In genomic region chr10:119859422-119860258, GRCh38 we compare ENCODE assay signal across 8 cellular contexts. TPM values are rescaled to one million over a fixed set of nuclear protein-coding genes. Genes with fewer than 3 reads are reported as not detected.
DNase-seq lines count a peak whose midpoint lies in the region; ATAC-seq, FAIRE-seq and TF ChIP-seq lines count a peak whose summit lies in the region.

No MANE protein-coding gene starts in this region.

- H3K27me3 ChIP-seq in Loucy (ENCODE audit: insufficient read depth, low read length, poor library complexity, severe bottlenecking) (no peaks in the 10 kb centered on the region), upper lobe of right lung (no peaks in the 10 kb centered on the region)

- DNase-seq in activated CD8-positive, alpha-beta memory T cell treated with anti-CD3 and anti-CD28 coated beads, Interleukin-2, amount 10 ng/mL, durations not matched to agents 7 days and 5 days = no peak
- DNase-seq in activated CD8-positive, alpha-beta memory T cell treated with anti-CD3 and anti-CD28 coated beads, Interleukin-2, amount 50 U/mL, for 4 hours = no peak
- peak; percentile 56 for DNase-seq in amniotic epithelial cell (ENCODE audit: low read depth)
- no peak for DNase-seq in kidney
- no peak for DNase-seq in upper lobe of right lung
- no peak for DNase-seq in OCI-M2 (lab: John Stamatoyannopoulos, UW; ENCODE audit: unreplicated experiment)

- ATAC-seq in activated CD8-positive, alpha-beta memory T cell treated with anti-CD3 and anti-CD28 coated beads, Interleukin-2, amount 10 ng/mL, durations not matched to agents 7 days and 5 days = peak; percentile 27
- ATAC-seq in upper lobe of right lung = peak; percentile 43
- no peak for ATAC-seq in HG02759 (IDR thresholded peaks at IDR 0.05; ENCODE audit: unreplicated experiment)

- H3K27me3 Mint-ChIP-seq in activated CD8-positive, alpha-beta memory T cell treated with anti-CD3 and anti-CD28 coated beads, Interleukin-2, amount 10 ng/mL, durations not matched to agents 7 days and 5 days = no peaks in the 10 kb centered on the region

- intact Hi-C loops in kidney (cut with DNase I) (no loop called here), upper lobe of right lung (cut with DNase I) (loop anchor here (5.0 kb wide), 1 partner anchor 107 kb away; no protein-coding TSS in a partner anchor)

- peaks cover 52% of the 10 kb centered on the region for H4K20me1 ChIP-seq in Loucy (ENCODE audit: insufficient read depth, low read length, poor library complexity, severe bottlenecking)

- H3K9me3 Mint-ChIP-seq in activated CD8-positive, alpha-beta memory T cell treated with anti-CD3 and anti-CD28 coated beads, Interleukin-2, amount 10 ng/mL, durations not matched to agents 7 days and 5 days (ENCODE audit: low read depth) = peaks cover 8% of the 10 kb centered on the region

- H3K4me1 ChIP-seq in Loucy (ENCODE audit: insufficient read depth, low read length, poor library complexity, severe bottlenecking) (peaks cover 9% of the 10 kb centered on the region), kidney (ENCODE audit: control insufficient read depth in 1 of 2, insufficient read depth in 1 of 2, low read depth in 1 of 2, low read length in 2 of 2) (no peaks in the 10 kb centered on the region), upper lobe of right lung (no peaks in the 10 kb centered on the region)

- H3K4me1 Mint-ChIP-seq in activated CD8-positive, alpha-beta memory T cell treated with anti-CD3 and anti-CD28 coated beads, Interleukin-2, amount 10 ng/mL, durations not matched to agents 7 days and 5 days = peaks cover 44% of the 10 kb centered on the region

- no peaks in the 10 kb centered on the region for H3K9me2 ChIP-seq in Loucy (replicated peaks; ENCODE audit: low read depth, low read length)

- peaks cover 31% of the 10 kb centered on the region for H3K36me3 Mint-ChIP-seq in activated CD8-positive, alpha-beta memory T cell treated with anti-CD3 and anti-CD28 coated beads, Interleukin-2, amount 10 ng/mL, durations not matched to agents 7 days and 5 days

- H2AFZ ChIP-seq in Loucy (ENCODE audit: low read length) = no peak overlapping the region

- TF ChIP-seq CTCF in Loucy (conservative IDR thresholded peaks at IDR 0.05; ENCODE audit: low read length) (peak; percentile 84), kidney (IDR thresholded peaks at IDR 0.05; ENCODE audit: borderline replicate concordance, extremely low read depth, insufficient read depth) (peak; percentile 58), upper lobe of right lung (IDR thresholded peaks at IDR 0.05) (peak; percentile 65)

- H3K27ac ChIP-seq in kidney (ENCODE audit: low read depth in 2 of 2, low read length in 2 of 2) (no peak overlapping the region), upper lobe of right lung (no peak overlapping the region)

- no peak overlapping the region for H3K4me3 Mint-ChIP-seq in activated CD8-positive, alpha-beta memory T cell treated with anti-CD3 and anti-CD28 coated beads, Interleukin-2, amount 10 ng/mL, durations not matched to agents 7 days and 5 days

- H3K9me3 ChIP-seq in Loucy (ENCODE audit: insufficient read depth, low read depth, low read length) (peaks cover 5% of the 10 kb centered on the region; the same call in 1 of the 2 replicates), kidney (ENCODE audit: control insufficient read depth in 1 of 2, low read length in 2 of 2) (no peaks in the 10 kb centered on the region), upper lobe of right lung (no peaks in the 10 kb centered on the region)

- H3K36me3 ChIP-seq in Loucy (ENCODE audit: insufficient read depth, low read length) = peaks cover 40% of the 10 kb centered on the region
- no peaks in the 10 kb centered on the region for H3K36me3 ChIP-seq in kidney (ENCODE audit: control insufficient read depth in 1 of 2, insufficient read depth in 2 of 2, low read length in 2 of 2)
- peaks cover 35% of the 10 kb centered on the region for H3K36me3 ChIP-seq in upper lobe of right lung

- H3K4me2 ChIP-seq in Loucy (ENCODE audit: low read depth, low read length, poor library complexity, severe bottlenecking) = peak overlapping the region; percentile 37

- H3K79me2 ChIP-seq in Loucy (ENCODE audit: insufficient read depth, low read length) = peaks cover 67% of the 10 kb centered on the region

- CTCF ChIA-PET in activated CD8-positive, alpha-beta memory T cell treated with anti-CD3 and anti-CD28 coated beads, Interleukin-2, amount 10 ng/mL, durations not matched to agents 7 days and 5 days (lab: Charles Lee) = interaction anchor here (0.6 to 5.0 kb wide), 26 partner anchors 8 to 667 kb away, joined by 3 to 50 read pairs (median 4); partner anchors contain the start of genes INPP5F and MCMBP

- H3K4me3 ChIP-seq in Loucy (ENCODE audit: low read length, poor library complexity, severe bottlenecking) = no peak overlapping the region
- H3K4me3 ChIP-seq in kidney (ENCODE audit: low read length in 2 of 2) = no peak overlapping the region
- H3K4me3 ChIP-seq in upper lobe of right lung = no peak overlapping the region

- no peak overlapping the region for H3K9ac ChIP-seq in Loucy (ENCODE audit: low read depth, low read length, poor library complexity, severe bottlenecking)
- no peak overlapping the region for H3K9ac ChIP-seq in kidney (ENCODE audit: low read length in 2 of 2)

- peak; percentile 90 for FAIRE-seq in kidney (lab: Jason Lieb, UNC)

- H3K27ac Mint-ChIP-seq in activated CD8-positive, alpha-beta memory T cell treated with anti-CD3 and anti-CD28 coated beads, Interleukin-2, amount 10 ng/mL, durations not matched to agents 7 days and 5 days = peak overlapping the region; percentile 36

- no peaks in the 10 kb centered on the region; the same call in 1 of the 2 replicates for H3F3A ChIP-seq in Loucy (ENCODE audit: low read depth)

RNA-seq across cellular contexts. Expression of gene MCMBP, which starts 13.0 kb away (rescaled TPM):
- total RNA-seq in activated CD8-positive, alpha-beta memory T cell treated with anti-CD3 and anti-CD28 coated beads, Interleukin-2, amount 10 ng/mL, durations not matched to agents 7 days and 5 days = 100 to 1,000 TPM in 1 of 2 experiments, 10 to 100 TPM in 1; 91.4 to 118 TPM
- total RNA-seq in kidney = 45.3 TPM
- polyA plus RNA-seq in kidney (ENCODE audit: insufficient read depth, low read depth, low replicate concordance) = 21.3 TPM
- total RNA-seq in upper lobe of right lung = 54.7 TPM

RNA-seq across cellular contexts. Expression of gene SEC23IP, which starts 32.9 kb away (rescaled TPM):
- 10 to 100 TPM; 62.9 to 72.8 TPM for total RNA-seq in activated CD8-positive, alpha-beta memory T cell treated with anti-CD3 and anti-CD28 coated beads, Interleukin-2, amount 10 ng/mL, durations not matched to agents 7 days and 5 days
- total RNA-seq in kidney (65.2 TPM), upper lobe of right lung (58.6 TPM)
- polyA plus RNA-seq in kidney (ENCODE audit: insufficient read depth, low read depth, low replicate concordance) = 13.3 TPM
